9 cellular contexts compared by ENCODE assay signal in the genomic region with DNA sequence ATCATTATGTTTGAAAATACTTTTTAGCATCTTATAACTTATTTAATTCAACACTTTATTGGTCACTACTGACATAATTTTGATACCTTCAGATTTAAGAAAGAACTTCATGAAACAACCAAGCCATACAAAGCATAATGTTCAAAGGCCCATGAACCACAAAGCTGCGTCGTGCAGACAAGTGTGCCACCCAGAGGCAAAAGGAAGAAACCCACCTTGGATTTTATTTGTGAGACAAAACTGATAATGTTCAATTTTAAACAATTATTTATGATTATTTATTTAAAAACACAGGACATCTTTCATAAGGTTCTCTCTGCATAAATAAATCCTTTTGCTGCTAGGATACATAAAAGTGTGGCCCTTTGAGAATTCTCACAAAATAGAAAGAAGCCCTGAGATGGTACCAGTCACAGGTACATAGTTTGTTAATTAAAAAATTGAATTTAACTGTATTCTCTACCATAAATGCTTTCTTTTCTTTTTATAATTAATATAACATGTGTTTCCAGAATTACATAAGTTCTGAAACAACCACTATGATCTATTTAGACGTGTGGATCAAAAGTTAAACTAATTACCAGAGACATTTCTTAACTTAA.
DNase-seq lines count a peak whose midpoint lies in the region; ATAC-seq and TF ChIP-seq lines count a peak whose summit lies in the region.
"Had no signal": no experiment of that assay in that cellular context is flagged by ENCODE, and none has a peak within 500 bp of the region (broad histone marks: within the 10 kb centered on the region; RNA-seq: fewer than 3 reads in every experiment).

No MANE protein-coding gene starts in this region.

- H3K9ac ChIP-seq in HCT116 (ENCODE audit: low read length), result no peak overlapping the region

- ATAC-seq in HCT116 (no peak), HG03135 (IDR thresholded peaks at IDR 0.05; ENCODE audit: unreplicated experiment) (no peak)

- RAD21 ChIA-PET in HCT116 (lab: Charles Lee; ENCODE audit: low non-redundant PET in 1 of 2, low total read pairs in 2 of 2, uncharacterized antibody in 2 of 2, unreplicated experiment in 2 of 2), result no interaction called here

- CTCF ChIA-PET in HCT116 (lab: Charles Lee), result interaction anchor here (1.0 to 1.5 kb wide), 2 partner anchors 10 to 438 kb away, joined by 3 to 4 read pairs; no protein-coding TSS in a partner anchor

- no peak for TF ChIP-seq POLR2A in HCT116 (IDR thresholded peaks at IDR 0.05; ENCODE audit: borderline replicate concordance, extremely low read depth, insufficient read depth, insufficient read length)

- H3K27me3 ChIP-seq in HCT116 (ENCODE audit: insufficient read depth, low read length) (no peaks in the 10 kb centered on the region), ascending aorta (no peaks in the 10 kb centered on the region), kidney epithelial cell (ENCODE audit: control insufficient read depth, insufficient read depth, low read length) (no peaks in the 10 kb centered on the region)

- H3K27ac ChIP-seq in HCT116 (ENCODE audit: low read depth, low read length), result no peak overlapping the region
- no peak overlapping the region for H3K27ac ChIP-seq in ascending aorta
- H3K27ac ChIP-seq: skin epidermis had no signal

- no peaks in the 10 kb centered on the region for H4K20me1 ChIP-seq in HCT116 (ENCODE audit: insufficient read depth)

- POLR2A ChIA-PET in HCT116 (lab: Charles Lee), result no interaction called here

- H3K4me1 ChIP-seq in HCT116 (ENCODE audit: control insufficient read depth in 1 of 2, insufficient read depth in 2 of 2, low read length in 2 of 2) (no peaks in the 10 kb centered on the region), ascending aorta (no peaks in the 10 kb centered on the region)

- H3K9me2 ChIP-seq in HCT116 (ENCODE audit: insufficient read depth), result no peaks in the 10 kb centered on the region

- BruUV-seq in HCT116 (replicated peaks; lab: Mats Ljungman, UMichigan), result no TSS peak

- no peak overlapping the region for H3K4me2 ChIP-seq in HCT116 (ENCODE audit: low read length)

- TF ChIP-seq CTCF in HCT116 (IDR thresholded peaks at IDR 0.05 in 2 of 3, conservative IDR thresholded peaks at IDR 0.05 in 1 of 3; ENCODE audit: borderline replicate concordance in 1 of 3, insufficient read depth in 1 of 3, low read depth in 2 of 3, low read length in 2 of 3) (peak; percentile 61 to 75 (median 69)), ascending aorta (IDR thresholded peaks at IDR 0.05) (peak; percentile 11 to 50 (median 43)), kidney epithelial cell (IDR thresholded peaks at IDR 0.05; ENCODE audit: insufficient read depth, low read length, poor library complexity, severe bottlenecking) (peak; percentile 61)

- H3K79me2 ChIP-seq in HCT116 (ENCODE audit: insufficient read depth, low read length), result no peaks in the 10 kb centered on the region

- intact Hi-C loops in HCT116 (cut with micrococcal nuclease) (loop anchor here (1.0 to 10.0 kb wide), 4 partner anchors 208 to 784 kb away; no protein-coding TSS in a partner anchor), ascending aorta (cut with DNase I) (loop anchor here (5.0 to 10.0 kb wide), 2 partner anchors 486 to 514 kb away; partner anchors contain the start of genes CFAP61 and CRNKL1)

- no peak overlapping the region for H2AFZ ChIP-seq in HCT116 (ENCODE audit: low read depth, low read length, poor library complexity, severe bottlenecking)

- no peaks in the 10 kb centered on the region for H3K9me3 ChIP-seq in HCT116 (ENCODE audit: control insufficient read depth in 1 of 2, insufficient read depth in 1 of 2, low read depth in 1 of 2, low read length in 2 of 2)
- no peaks in the 10 kb centered on the region for H3K9me3 ChIP-seq in ascending aorta

- TF ChIP-seq RAD21 in HCT116 (IDR thresholded peaks at IDR 0.05; ENCODE audit: low read depth), result peak; percentile 81

- no peaks in the 10 kb centered on the region for H3K36me3 ChIP-seq in HCT116 (ENCODE audit: control insufficient read depth in 1 of 2, insufficient read depth in 2 of 2, low read length in 2 of 2)
- peaks cover 4 to 29% of the 10 kb centered on the region in 2 donors for H3K36me3 ChIP-seq in ascending aorta
- H3K36me3 ChIP-seq in kidney epithelial cell (ENCODE audit: control insufficient read depth, insufficient read depth, low read length), result no peaks in the 10 kb centered on the region

- H3K4me3 ChIP-seq in HCT116 (replicated peaks in 1 of 2; ENCODE audit: low read depth in 1 of 2, low read length in 2 of 2) (no peak overlapping the region), ascending aorta (no peak overlapping the region), kidney epithelial cell (ENCODE audit: low read depth, low read length) (no peak overlapping the region)
- H3K4me3 ChIP-seq: skin epidermis had no signal

- DNase-seq in DMS 273 (lab: John Stamatoyannopoulos, UW; ENCODE audit: unreplicated experiment), result peak; percentile 81
- DNase-seq in HCT116 (ENCODE audit: low read depth, low spot score), result no peak
- DNase-seq in NCI-H748 treated with DMSO at 0.1 percent for 48 hours (lab: John Stamatoyannopoulos, UW), result peak; percentile 86
- DNase-seq in ascending aorta (ENCODE audit: low spot score in 2 of 2), result no peak
- no peak for DNase-seq in kidney epithelial cell (ENCODE audit: low read depth)
- peak; percentile 21 for DNase-seq in stromal cell of bone marrow (ENCODE audit: low read depth)
- DNase-seq in NCI-H187 (lab: John Stamatoyannopoulos, UW), result no peak

TF ChIP-seq in HCT116, 20 proteins besides CTCF, POLR2A, EP300 and RAD21 (continues in another document):
- TF ChIP-seq ZBTB33 (IDR thresholded peaks at IDR 0.05; ENCODE audit: extremely low read depth, insufficient replicate concordance, low read length), result no peak
- TF ChIP-seq, protein P1, sequence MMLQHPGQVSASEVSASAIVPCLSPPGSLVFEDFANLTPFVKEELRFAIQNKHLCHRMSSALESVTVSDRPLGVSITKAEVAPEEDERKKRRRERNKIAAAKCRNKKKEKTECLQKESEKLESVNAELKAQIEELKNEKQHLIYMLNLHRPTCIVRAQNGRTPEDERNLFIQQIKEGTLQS (IDR thresholded peaks at IDR 0.05), result no peak
- TF ChIP-seq ZFX (IDR thresholded peaks at IDR 0.05), result no peak
- no peak for TF ChIP-seq ZNF274 (IDR thresholded peaks at IDR 0.05; ENCODE audit: low read depth, low read length)
- TF ChIP-seq CBX3 (IDR thresholded peaks at IDR 0.05; ENCODE audit: low read depth), result no peak
- no peak for TF ChIP-seq YY1 (IDR thresholded peaks at IDR 0.05; ENCODE audit: extremely low read depth, insufficient replicate concordance, low read depth, low read length)
- no peak for TF ChIP-seq EGR1 (IDR thresholded peaks at IDR 0.05; ENCODE audit: low read depth)
- TF ChIP-seq TCF7L2 (IDR thresholded peaks at IDR 0.05; ENCODE audit: borderline replicate concordance, extremely low read depth, insufficient read depth, insufficient read length), result no peak
- no peak for TF ChIP-seq EZH2 (IDR thresholded peaks at IDR 0.05)
- TF ChIP-seq ELF1 (IDR thresholded peaks at IDR 0.05; ENCODE audit: borderline replicate concordance, low read depth), result no peak
- no peak for TF ChIP-seq SIN3A (IDR thresholded peaks at IDR 0.05; ENCODE audit: low read depth)
- no peak for TF ChIP-seq REST (IDR thresholded peaks at IDR 0.05; ENCODE audit: low read depth)
- no peak for TF ChIP-seq SP1 (IDR thresholded peaks at IDR 0.05; ENCODE audit: low read depth)
- TF ChIP-seq EZH2phosphoT487 (IDR thresholded peaks at IDR 0.05; ENCODE audit: borderline replicate concordance), result no peak
- no peak for TF ChIP-seq SRF (IDR thresholded peaks at IDR 0.05; ENCODE audit: low read depth)
- no peak for TF ChIP-seq CEBPB (IDR thresholded peaks at IDR 0.05; ENCODE audit: low read depth)

Comparison
In these comparisons a context has a peak if more than half of its experiments do, and no peak if none do; other contexts are left out.
1. DNase-seq: peak in DMS 273 (single experiment), NCI-H748 treated with DMSO at 0.1 percent for 48 hours (single experiment) and stromal cell of bone marrow (single experiment); none in HCT116 (single experiment), ascending aorta (0 of 2), kidney epithelial cell (single experiment) and NCI-H187 (0 of 2).
2. Peak in every context shown above with its lines, with median percentiles within 50 percentile points of each other: CTCF ChIP-seq.